In genomic region chr13:97113231-97114001, GRCh38 we compare ENCODE assay signal across 12 cellular contexts.
DNase-seq lines count a peak whose midpoint lies in the region; TF ChIP-seq lines count a peak whose summit lies in the region.
"Had no signal": no experiment of that assay in that cellular context is flagged by ENCODE, and none has a peak within 500 bp of the region (broad histone marks: within the 10 kb centered on the region; RNA-seq: fewer than 3 reads in every experiment).

No MANE protein-coding gene starts in this region.

- H3K9me2 ChIP-seq in OCI-LY7 (ENCODE audit: insufficient read depth, low read length) = no peaks in the 10 kb centered on the region

- peak overlapping the region in 1 of 2 donors; percentile 31 for H3K4me3 Mint-ChIP-seq in CD14-positive monocyte
- H3K4me3 Mint-ChIP-seq: CD8-positive, alpha-beta memory T cell had no signal

- intact Hi-C loops in OCI-LY7 (cut with micrococcal nuclease; ENCODE audit: unreplicated experiment) = loop anchor here (5.0 to 10.0 kb wide), 2 partner anchors 99 to 691 kb away; no protein-coding TSS in a partner anchor
- intact Hi-C loops in CD14-positive monocyte (cut with micrococcal nuclease) = loop anchor here in 1 of 2 donors (5.0 to 10.0 kb wide), 2 partner anchors 91 to 244 kb away; no protein-coding TSS in a partner anchor

- peaks cover 43 to 56% (median 46%) of the 10 kb centered on the region in 3 donors for H3K27me3 Mint-ChIP-seq in CD14-positive monocyte (ENCODE audit: low read depth in 3 of 3)

- H3K36me3 Mint-ChIP-seq in CD14-positive monocyte = no peaks in the 10 kb centered on the region
- H3K36me3 Mint-ChIP-seq: CD8-positive, alpha-beta memory T cell had no signal

- no peak for TF ChIP-seq POLR2A in erythroblast (IDR thresholded peaks at IDR 0.05; ENCODE audit: low read length)

- peak overlapping the region in 1 of 7 donors; percentile 1 for H3K27ac Mint-ChIP-seq in CD14-positive monocyte

- no peak for TF ChIP-seq CTCF in OCI-LY7 (conservative IDR thresholded peaks at IDR 0.05; ENCODE audit: low read length)
- no peak for TF ChIP-seq CTCF in CD14-positive monocyte (IDR thresholded peaks at IDR 0.05)

- no peaks in the 10 kb centered on the region for H3K27me3 ChIP-seq in muscle layer of duodenum (ENCODE audit: low read depth, low read length)
- H3K27me3 ChIP-seq: SJCRH30 had no signal

- H3K79me2 ChIP-seq in OCI-LY7 (ENCODE audit: insufficient read depth, low read depth, low read length) = no peaks in the 10 kb centered on the region

- peaks cover 12% of the 10 kb centered on the region for H3K4me1 Mint-ChIP-seq in CD14-positive monocyte

- BruUV-seq in OCI-LY7 (replicated peaks; lab: Mats Ljungman, UMichigan) = no TSS peak

- no peak overlapping the region for H3K4me3 ChIP-seq in muscle layer of duodenum (ENCODE audit: low read depth in 1 of 2, low read length in 2 of 2)
- no peak overlapping the region for H3K4me3 ChIP-seq in OCI-LY7 (ENCODE audit: low read depth, low read length, poor library complexity, severe bottlenecking)
- H3K4me3 ChIP-seq: psoas muscle, SJCRH30 had no signal

- peak overlapping the region; percentile 73 for H3K27ac ChIP-seq in muscle layer of duodenum (ENCODE audit: low read length)
- no peak overlapping the region for H3K27ac ChIP-seq in OCI-LY7 (ENCODE audit: low read depth, low read length, poor library complexity, severe bottlenecking)
- H3K27ac ChIP-seq: psoas muscle, SJCRH30 had no signal

- POLR2A ChIA-PET in OCI-LY7 (lab: Charles Lee) = interaction anchor here (0.7 kb wide), 1 partner anchor 1648 kb away, joined by 4 read pairs; no protein-coding TSS in a partner anchor

- DNase-seq in AG20443 (ENCODE audit: low spot score) = peak; percentile 23
- DNase-seq in NCI-H1417 treated with DMSO at 0.1 percent for 48 hours (lab: John Stamatoyannopoulos, UW) = peak; percentile 91
- DNase-seq in astrocyte of the hippocampus (ENCODE audit: low read depth, low spot score) = peak; percentile 59
- DNase-seq in erythroblast (lab: John Stamatoyannopoulos, UW) = no peak
- DNase-seq in DMS53 treated with DMSO at 0.1 percent for 48 hours (lab: John Stamatoyannopoulos, UW; ENCODE audit: unreplicated experiment) = no peak
- no peak for DNase-seq in OCI-LY7 (ENCODE audit: low spot score)
- DNase-seq in CD14-positive monocyte (ENCODE audit: low spot score) = no peak
- DNase-seq: activated naive CD4-positive, alpha-beta T cell treated with anti-CD3 and anti-CD28 coated beads, Interleukin-2, amount 50 U/mL, for 16 hours; psoas muscle; SJCRH30 had no signal

- H3K9me3 ChIP-seq in muscle layer of duodenum (ENCODE audit: control insufficient read depth in 1 of 2, low read length in 2 of 2) = no peaks in the 10 kb centered on the region
- no peaks in the 10 kb centered on the region for H3K9me3 ChIP-seq in OCI-LY7 (ENCODE audit: low read length)
- H3K9me3 ChIP-seq: psoas muscle, SJCRH30 had no signal

- H3K36me3 ChIP-seq in muscle layer of duodenum (ENCODE audit: control insufficient read depth in 1 of 2, insufficient read depth in 2 of 2, low read length in 2 of 2) (no peaks in the 10 kb centered on the region), OCI-LY7 (ENCODE audit: insufficient read depth, low read length) (no peaks in the 10 kb centered on the region)
- H3K36me3 ChIP-seq: SJCRH30 had no signal

- CTCF ChIA-PET in OCI-LY7 (lab: Charles Lee; ENCODE audit: unreplicated experiment) = no interaction called here

- H2AFZ ChIP-seq in OCI-LY7 (ENCODE audit: low read length) = no peak overlapping the region

- H3K4me1 ChIP-seq in muscle layer of duodenum (ENCODE audit: control insufficient read depth in 1 of 2, insufficient read depth in 2 of 2, low read length in 2 of 2) = peaks cover 13 to 20% of the 10 kb centered on the region in 2 donors
- H3K4me1 ChIP-seq in OCI-LY7 (ENCODE audit: insufficient read depth, low read length, poor library complexity, severe bottlenecking) = no peaks in the 10 kb centered on the region

- H3K9me3 Mint-ChIP-seq in CD14-positive monocyte = no peaks in the 10 kb centered on the region
- H3K9me3 Mint-ChIP-seq: CD8-positive, alpha-beta memory T cell had no signal

- no peaks in the 10 kb centered on the region for H4K20me1 ChIP-seq in OCI-LY7 (ENCODE audit: insufficient read depth, low read length)

- H3K4me2 ChIP-seq in OCI-LY7 (ENCODE audit: low read length) = no peak overlapping the region

Comparison
In these comparisons a context has a peak if more than half of its experiments do, and no peak if none do; other contexts are left out.
1. DNase-seq: peak in AG20443 (single experiment), NCI-H1417 treated with DMSO at 0.1 percent for 48 hours (single experiment) and astrocyte of the hippocampus (single experiment); none in erythroblast (0 of 2), DMS53 treated with DMSO at 0.1 percent for 48 hours (single experiment), OCI-LY7 (single experiment) and CD14-positive monocyte (single experiment).